Comparison of ENCODE assay signal across 16 cellular contexts in genomic region chr5:39638803-39639202, GRCh38.
"Had no signal": no experiment of that assay in that cellular context is flagged by ENCODE, and none has a peak within 500 bp of the region (broad histone marks: within the 10 kb centered on the region; RNA-seq: fewer than 3 reads in every experiment).

No MANE protein-coding gene starts in this region.

- H3K9me3 ChIP-seq: esophagus muscularis mucosa, heart left ventricle, left lung, psoas muscle had no signal

- ATAC-seq: heart left ventricle; left lung; natural killer cell treated with Interleukin-12 subunit alpha and Interleukin-12 subunit beta and Interleukin-15 and Interleukin-18, amount 100 ng/mL, for 72 hours; psoas muscle; sciatic nerve had no signal

- H3K4me3 Mint-ChIP-seq: activated naive CD4-positive, alpha-beta T cell treated with anti-CD3 and anti-CD28 coated beads, Interleukin-2, amount 50 U/mL, for 24 hours; central memory CD8-positive, alpha-beta T cell; dendritic cell treated with granulocyte-macrophage colony-stimulating factor and Interleukin-4, amounts not matched to agents 40 ng/mL and 50 ng/mL, for 4 days; endodermal cell; natural killer cell treated with Interleukin-12 subunit alpha and Interleukin-12 subunit beta and Interleukin-15 and Interleukin-18, amount 100 ng/mL, for 72 hours; type B pancreatic cell had no signal

- H3K9me3 Mint-ChIP-seq: central memory CD8-positive, alpha-beta T cell; dendritic cell treated with granulocyte-macrophage colony-stimulating factor and Interleukin-4, amounts not matched to agents 40 ng/mL and 50 ng/mL, for 4 days; endodermal cell; type B pancreatic cell had no signal

- H3K36me3 ChIP-seq: esophagus muscularis mucosa, heart left ventricle, left lung had no signal

- DNase-seq: activated CD4-positive, alpha-beta T cell treated with anti-CD3 and anti-CD28 coated beads, Interleukin-2, amount 50 U/mL, for 4 hours; activated T-cell treated with anti-CD3 and anti-CD28 coated beads, Interleukin-2, amount 50 U/mL, for 1 hour; endodermal cell; heart left ventricle; left lung; psoas muscle; stimulated activated CD4-positive, alpha-beta T cell treated with anti-CD3 and anti-CD28 coated beads, Interleukin-12 subunit alpha, Interleukin-12 subunit beta, amount 100 ng/mL, for 4 hours; stimulated activated naive CD4-positive, alpha-beta T cell treated with Interleukin-2 at 50 U/mL for 16 hours; T-helper 2 cell had no signal

- H3K36me3 Mint-ChIP-seq: activated naive CD4-positive, alpha-beta T cell treated with anti-CD3 and anti-CD28 coated beads, Interleukin-2, amount 50 U/mL, for 24 hours; natural killer cell treated with Interleukin-12 subunit alpha and Interleukin-12 subunit beta and Interleukin-15 and Interleukin-18, amount 100 ng/mL, for 72 hours; type B pancreatic cell had no signal

- H3K4me1 ChIP-seq: esophagus muscularis mucosa, heart left ventricle, left lung, psoas muscle had no signal

- H3K27ac ChIP-seq: esophagus muscularis mucosa, heart left ventricle, left lung, psoas muscle had no signal

- H3K27ac Mint-ChIP-seq: activated naive CD4-positive, alpha-beta T cell treated with anti-CD3 and anti-CD28 coated beads, Interleukin-2, amount 50 U/mL, for 24 hours; dendritic cell treated with granulocyte-macrophage colony-stimulating factor and Interleukin-4, amounts not matched to agents 40 ng/mL and 50 ng/mL, for 4 days; endodermal cell; natural killer cell treated with Interleukin-12 subunit alpha and Interleukin-12 subunit beta and Interleukin-15 and Interleukin-18, amount 100 ng/mL, for 72 hours; type B pancreatic cell had no signal

- H3K27me3 ChIP-seq: esophagus muscularis mucosa, heart left ventricle, left lung had no signal

- H3K4me3 ChIP-seq: esophagus muscularis mucosa, heart left ventricle, left lung, psoas muscle had no signal

- H3K27me3 Mint-ChIP-seq: activated naive CD4-positive, alpha-beta T cell treated with anti-CD3 and anti-CD28 coated beads, Interleukin-2, amount 50 U/mL, for 24 hours; dendritic cell treated with granulocyte-macrophage colony-stimulating factor and Interleukin-4, amounts not matched to agents 40 ng/mL and 50 ng/mL, for 4 days; type B pancreatic cell had no signal

- H3K4me1 Mint-ChIP-seq: activated naive CD4-positive, alpha-beta T cell treated with anti-CD3 and anti-CD28 coated beads, Interleukin-2, amount 50 U/mL, for 24 hours; central memory CD8-positive, alpha-beta T cell; endodermal cell had no signal
